Comparison of ENCODE assay signal across 8 cellular contexts in the genomic region with DNA sequence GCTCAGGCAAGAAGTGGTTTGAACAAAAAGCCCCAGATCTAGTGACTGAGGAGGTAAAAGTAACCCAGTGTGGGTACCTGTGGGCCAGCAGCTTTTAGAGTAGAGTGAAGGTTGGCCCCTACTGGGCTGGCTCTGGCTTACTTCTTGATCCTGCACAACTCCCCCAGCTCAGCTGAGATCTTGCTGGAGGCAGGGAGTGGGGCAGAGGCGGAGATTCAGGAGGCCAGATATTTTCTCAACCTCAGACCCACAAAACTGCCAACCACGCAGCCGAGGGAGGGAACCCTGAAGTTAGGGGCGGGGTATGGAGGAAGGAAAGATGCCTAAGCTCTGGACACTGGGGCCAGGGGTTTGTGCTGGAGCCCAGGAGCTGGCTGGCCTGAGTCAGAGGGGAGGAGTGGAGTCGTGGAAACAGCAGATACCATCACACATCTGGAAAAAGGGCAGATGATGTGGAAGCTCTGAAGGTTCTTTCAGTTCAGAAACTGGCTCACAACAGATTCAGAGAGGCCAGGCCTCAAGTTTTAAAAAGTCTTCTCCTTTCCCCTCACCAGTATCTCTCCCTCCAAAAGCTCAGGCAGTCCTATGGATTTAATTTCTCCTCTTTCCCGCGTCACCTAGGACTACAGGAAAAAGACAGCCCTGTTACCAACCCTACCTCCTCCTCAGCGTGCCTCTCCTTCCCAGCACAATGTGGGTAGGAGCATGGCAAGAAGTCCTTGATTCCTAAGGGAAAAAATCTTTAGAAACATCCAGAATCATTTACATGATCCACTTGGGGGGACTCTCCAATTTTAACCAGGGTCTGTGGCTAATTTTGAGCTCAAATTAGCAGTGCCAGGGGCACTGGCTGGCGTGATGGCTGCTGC. TPM values are rescaled to one million over a fixed set of nuclear protein-coding genes. Genes with fewer than 3 reads are reported as not detected.
A peak's percentile ranks its signal among the peaks of the same experiment; 100 is the strongest.
DNase-seq lines count a peak whose midpoint lies in the region; ATAC-seq, FAIRE-seq and TF ChIP-seq lines count a peak whose summit lies in the region.

No MANE protein-coding gene starts in this region.

- H3K27me3 Mint-ChIP-seq in type B pancreatic cell: no peaks in the 10 kb centered on the region

- FAIRE-seq in RCC 7860 (lab: Jason Lieb, UNC): peak; percentile 44

- no peak overlapping the region for H3K27ac Mint-ChIP-seq in type B pancreatic cell

- DNase-seq in ELF-1 (ENCODE audit: low read depth, low spot score) (peak; percentile 43), RCC 7860 (ENCODE audit: low spot score) (peak; percentile 54), fibroblast of peridontal ligament (ENCODE audit: extremely low read depth) (peak; percentile 94), skeletal muscle cell (ENCODE audit: low read depth) (peak; percentile 59), left colon (no peak), type B pancreatic cell (ENCODE audit: extremely low spot score, unreplicated experiment) (no peak)
- no peak for DNase-seq in effector CD4-positive, alpha-beta T cell

- H3K4me3 Mint-ChIP-seq in type B pancreatic cell: no peak overlapping the region

- no peaks in the 10 kb centered on the region for H3K9me3 Mint-ChIP-seq in type B pancreatic cell

- TF ChIP-seq CTCF in type B pancreatic cell (conservative IDR thresholded peaks at IDR 0.05): no peak

- intact Hi-C loops in left colon (cut with DNase I, micrococcal nuclease): no loop called here

- no peak for ATAC-seq in left colon
- no peak for ATAC-seq in HG02884 (IDR thresholded peaks at IDR 0.05; ENCODE audit: unreplicated experiment)

- H3K4me1 Mint-ChIP-seq in type B pancreatic cell (ENCODE audit: unreplicated experiment): peaks cover 5% of the 10 kb centered on the region

- H3K36me3 Mint-ChIP-seq in type B pancreatic cell: no peaks in the 10 kb centered on the region

- H3K4me3 ChIP-seq in skeletal muscle cell (ENCODE audit: low read depth, low read length): no peak overlapping the region

RNA-seq across cellular contexts. Expression of a gene that starts 48.1 kb away (rescaled TPM):
- total RNA-seq in left colon (100 to 1,000 TPM in 1 of 2 donors, 10 to 100 TPM in 1; 84.8 to 110 TPM), type B pancreatic cell (ENCODE audit: low replicate concordance) (46.6 and 49.1 TPM in 2 replicates)

Comparison
In these comparisons a context has a peak if more than half of its experiments do, and no peak if none do; other contexts are left out.
1. DNase-seq: peak in ELF-1 (single experiment), RCC 7860 (single experiment), fibroblast of peridontal ligament (single experiment) and skeletal muscle cell (single experiment); none in effector CD4-positive, alpha-beta T cell (single experiment), left colon (0 of 2) and type B pancreatic cell (single experiment).